ENCODE assay signal across 20 cellular contexts in the genomic region with DNA sequence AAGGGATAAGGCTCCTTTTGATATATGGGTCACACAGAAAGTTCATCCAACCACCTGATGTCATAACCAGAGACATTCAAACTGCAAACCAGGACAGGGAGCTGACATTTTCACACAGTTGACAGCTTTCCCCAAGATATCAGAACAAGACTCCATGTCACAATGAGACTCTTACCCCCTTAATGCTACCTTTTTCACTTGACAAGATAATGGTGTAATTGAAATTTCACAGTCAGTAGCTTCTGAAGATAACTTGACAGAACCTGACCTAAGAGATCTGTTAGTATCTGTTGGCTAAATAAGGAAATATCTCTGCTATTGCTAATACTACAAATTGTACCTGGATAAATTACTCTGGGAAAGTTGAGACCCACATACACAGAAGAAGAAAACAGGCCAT.
A peak's percentile ranks its signal among the peaks of the same experiment; 100 is the strongest.
DNase-seq lines count a peak whose midpoint lies in the region; ATAC-seq, FAIRE-seq and TF ChIP-seq lines count a peak whose summit lies in the region.
"Had no signal": no experiment of that assay in that cellular context is flagged by ENCODE, and none has a peak within 500 bp of the region (broad histone marks: within the 10 kb centered on the region; RNA-seq: fewer than 3 reads in every experiment).

No MANE protein-coding gene starts in this region.

- TF ChIP-seq CTCF in A549 (IDR thresholded peaks at IDR 0.05): no peak
- TF ChIP-seq CTCF in bronchial epithelial cell (IDR thresholded peaks at IDR 0.05; ENCODE audit: insufficient read depth, low read length, severe bottlenecking): no peak
- no peak for TF ChIP-seq CTCF in prostate gland (IDR thresholded peaks at IDR 0.05)

- CTCF ChIA-PET in A549 (lab: Yijun Ruan, JAX): no interaction called here

- TF ChIP-seq POLR2A in A549 (IDR thresholded peaks at IDR 0.05; ENCODE audit: low read length) (no peak), prostate gland (IDR thresholded peaks at IDR 0.05) (no peak)

- H3K4me2 ChIP-seq in A549: no peak overlapping the region
- H3K4me2 ChIP-seq: BLaER1, GM23338 had no signal

- H3K4me1 ChIP-seq in A549: no peaks in the 10 kb centered on the region
- H3K4me1 ChIP-seq in prostate gland (replicated peaks): no peaks in the 10 kb centered on the region
- H3K4me1 ChIP-seq: BLaER1 had no signal

- no peak for DNase-seq in A549 (ENCODE audit: low read depth in 1 of 2, low spot score in 1 of 2)
- DNase-seq in COLO829 (ENCODE audit: low spot score): peak; percentile 53
- DNase-seq in bronchial epithelial cell (ENCODE audit: low read depth): no peak
- DNase-seq in NOMO-1 (lab: John Stamatoyannopoulos, UW; ENCODE audit: unreplicated experiment in 2 of 2): no peak
- DNase-seq in prostate gland (ENCODE audit: low spot score): no peak
- no peak for DNase-seq in NCI-H345 treated with DMSO at 0.1 percent for 48 hours (lab: John Stamatoyannopoulos, UW; ENCODE audit: unreplicated experiment)
- DNase-seq: CD4-positive, CD25-positive, alpha-beta regulatory T cell; CD8-positive, alpha-beta T cell; DMS 273 treated with DMSO at 0.1 percent for 48 hours; DMS79; EL; GDM1; H9; HFFc6 had no signal

- H3K36me3 ChIP-seq in bronchial epithelial cell (ENCODE audit: control insufficient read depth, insufficient read depth, low read length) (no peaks in the 10 kb centered on the region), prostate gland (no peaks in the 10 kb centered on the region)
- H3K36me3 ChIP-seq: BLaER1 had no signal

- no peak for TF ChIP-seq EP300 in A549 (IDR thresholded peaks at IDR 0.05)

- peak; percentile 65 for FAIRE-seq in A549 (lab: Jason Lieb, UNC)
- peak; percentile 55 for FAIRE-seq in bronchial epithelial cell (lab: Jason Lieb, UNC)
- FAIRE-seq: D721Med, GM12878, GM18507 had no signal

- H3K4me3 ChIP-seq in A549 (no peak overlapping the region), bronchial epithelial cell (ENCODE audit: low read depth, low read length) (no peak overlapping the region), prostate gland (no peak overlapping the region)
- H3K4me3 ChIP-seq: BLaER1, GM12878, GM23338 had no signal

- H3K27ac ChIP-seq in A549 (peak overlapping the region in 1 of 2 experiments; percentile 24; a peak in 1 of 6 replicates), prostate gland (no peak overlapping the region)
- H3K27ac ChIP-seq: BLaER1, C4-2B had no signal

- intact Hi-C loops in prostate gland (cut with DNase I): no loop called here

- H3K27me3 ChIP-seq in bronchial epithelial cell (ENCODE audit: control insufficient read depth, insufficient read depth, low read length): no peaks in the 10 kb centered on the region
- no peaks in the 10 kb centered on the region for H3K27me3 ChIP-seq in prostate gland (replicated peaks; ENCODE audit: insufficient read depth)
- H3K27me3 ChIP-seq: BLaER1 had no signal

- H3K9me3 ChIP-seq in A549: peaks cover 14% of the 10 kb centered on the region; the same call in 1 of the 3 replicates
- no peaks in the 10 kb centered on the region for H3K9me3 ChIP-seq in prostate gland
- H3K9me3 ChIP-seq: BLaER1 had no signal

- POLR2A ChIA-PET in A549 (lab: Yijun Ruan, JAX): no interaction called here

- no peak for ATAC-seq in A549
- ATAC-seq: CD8-positive, alpha-beta T cell; GM12878; GM23338 had no signal

- no peak for TF ChIP-seq RAD21 in A549 (conservative IDR thresholded peaks at IDR 0.05 in 1 of 2, IDR thresholded peaks at IDR 0.05 in 1 of 2)

TF ChIP-seq in A549, 52 proteins besides CTCF, POLR2A, EP300 and RAD21:
- TF ChIP-seq PHF8 (IDR thresholded peaks at IDR 0.05; ENCODE audit: borderline replicate concordance, low read depth): no peak
- no peak for TF ChIP-seq JUNB (IDR thresholded peaks at IDR 0.05)
